Comparison of ENCODE assay signal across 11 cellular contexts in genomic region chr6:37867756-37868446, GRCh38. TPM values are rescaled to one million over a fixed set of nuclear protein-coding genes. Genes with fewer than 3 reads are reported as not detected.
A peak's percentile ranks its signal among the peaks of the same experiment; 100 is the strongest.
DNase-seq lines count a peak whose midpoint lies in the region; ATAC-seq and TF ChIP-seq lines count a peak whose summit lies in the region.
"Had no signal": no experiment of that assay in that cellular context is flagged by ENCODE, and none has a peak within 500 bp of the region (broad histone marks: within the 10 kb centered on the region; RNA-seq: fewer than 3 reads in every experiment).

No MANE protein-coding gene starts in this region.

- no peak overlapping the region for H2AFZ ChIP-seq in PC-9
- H2AFZ ChIP-seq in Karpas-422 (ENCODE audit: low read length) = no peak overlapping the region

- no peaks in the 10 kb centered on the region for H3K9me2 ChIP-seq in PC-9 (ENCODE audit: insufficient read depth)
- no peaks in the 10 kb centered on the region for H3K9me2 ChIP-seq in Karpas-422 (replicated peaks; ENCODE audit: insufficient read depth, low read length)

- intact Hi-C loops in CD8-positive, alpha-beta T cell (cut with DNase I, micrococcal nuclease) = no loop called here
- intact Hi-C loops in PC-9 (cut with micrococcal nuclease; ENCODE audit: unreplicated experiment) (no loop called here), left lung (cut with DNase I) (no loop called here), cardiac septum (cut with DNase I) (no loop called here)

- no TSS peak for BruUV-seq in PC-9 (replicated peaks; lab: Mats Ljungman, UMichigan)

- H3K4me2 ChIP-seq in PC-9 = peak overlapping the region; percentile 24
- no peak overlapping the region for H3K4me2 ChIP-seq in Karpas-422 (ENCODE audit: low read depth, low read length, poor library complexity, severe bottlenecking)

- H3K27me3 ChIP-seq in CD8-positive, alpha-beta T cell (ENCODE audit: insufficient read depth, low read length) = no peaks in the 10 kb centered on the region
- H3K27me3 ChIP-seq in PC-9 (ENCODE audit: insufficient read depth, low read depth) (no peaks in the 10 kb centered on the region), left lung (no peaks in the 10 kb centered on the region), Karpas-422 (ENCODE audit: low read length) (no peaks in the 10 kb centered on the region)
- H3K27me3 ChIP-seq: suprapubic skin had no signal

- H3K79me2 ChIP-seq in PC-9 (ENCODE audit: low read depth) (peaks cover 100% of the 10 kb centered on the region), Karpas-422 (ENCODE audit: low read length) (no peaks in the 10 kb centered on the region)

- POLR2A ChIA-PET in CD8-positive, alpha-beta T cell (lab: Charles Lee) = no interaction called here
- POLR2A ChIA-PET in PC-9 (lab: Charles Lee; ENCODE audit: unreplicated experiment) = interaction anchor here (0.6 kb wide), 1 partner anchor 835 kb away, joined by 16 read pairs; no protein-coding TSS in a partner anchor

- no peak for ATAC-seq in CD8-positive, alpha-beta T cell
- peak; percentile 62 for ATAC-seq in GM21723 (IDR thresholded peaks at IDR 0.05; ENCODE audit: unreplicated experiment)
- peak; percentile 46 for ATAC-seq in left lung
- no peak for ATAC-seq in HG02970 (IDR thresholded peaks at IDR 0.05; ENCODE audit: low FRiP score, unreplicated experiment)

- H3K27ac ChIP-seq in CD8-positive, alpha-beta T cell (ENCODE audit: low read depth, low read length) = no peak overlapping the region
- H3K27ac ChIP-seq in PC-9 = peak overlapping the region; percentile 34; the same call in 1 of the 2 replicates
- H3K27ac ChIP-seq in left lung = peak overlapping the region in 1 of 2 donors; percentile 41
- no peak overlapping the region for H3K27ac ChIP-seq in Karpas-422 (ENCODE audit: low read length)
- H3K27ac ChIP-seq: suprapubic skin had no signal

- no peaks in the 10 kb centered on the region for H3K27me3 Mint-ChIP-seq in CD8-positive, alpha-beta T cell (ENCODE audit: low read depth)

- H3K9me3 Mint-ChIP-seq in CD8-positive, alpha-beta T cell = peaks cover 9% of the 10 kb centered on the region

- peak overlapping the region; percentile 15 for H3K27ac Mint-ChIP-seq in CD8-positive, alpha-beta T cell

- H3K36me3 ChIP-seq in CD8-positive, alpha-beta T cell (ENCODE audit: insufficient read depth, low read length) = no peaks in the 10 kb centered on the region
- no peaks in the 10 kb centered on the region for H3K36me3 ChIP-seq in PC-9 (ENCODE audit: low read depth)
- H3K36me3 ChIP-seq in left lung = no peaks in the 10 kb centered on the region
- H3K36me3 ChIP-seq in Karpas-422 (ENCODE audit: insufficient read depth, low read length) = no peaks in the 10 kb centered on the region
- H3K36me3 ChIP-seq: suprapubic skin had no signal

- H3K4me3 Mint-ChIP-seq in CD8-positive, alpha-beta T cell = no peak overlapping the region

- H3F3A ChIP-seq in PC-9 (ENCODE audit: insufficient read depth, low read depth) = peaks cover 17% of the 10 kb centered on the region; the same call in 1 of the 2 replicates

- H3K4me1 ChIP-seq in CD8-positive, alpha-beta T cell (ENCODE audit: insufficient read depth, low read length) = peaks cover 33% of the 10 kb centered on the region
- H3K4me1 ChIP-seq in PC-9 (replicated peaks; ENCODE audit: insufficient read depth) (peaks cover 23% of the 10 kb centered on the region), left lung (peaks cover 8 to 56% of the 10 kb centered on the region in 2 donors), Karpas-422 (ENCODE audit: low read length) (no peaks in the 10 kb centered on the region)
- H3K4me1 ChIP-seq: Caco-2 had no signal

- no peak for TF ChIP-seq CTCF in CD8-positive, alpha-beta T cell (IDR thresholded peaks at IDR 0.05)
- TF ChIP-seq CTCF in PC-9 (conservative IDR thresholded peaks at IDR 0.05) = no peak
- TF ChIP-seq CTCF in left lung (IDR thresholded peaks at IDR 0.05) = no peak

- no peak overlapping the region for H3K4me3 ChIP-seq in CD8-positive, alpha-beta T cell (ENCODE audit: low read depth, low read length)
- H3K4me3 ChIP-seq in PC-9 = no peak overlapping the region
- no peak overlapping the region for H3K4me3 ChIP-seq in left lung
- H3K4me3 ChIP-seq in Karpas-422 (ENCODE audit: low read length) = no peak overlapping the region
- H3K4me3 ChIP-seq: suprapubic skin had no signal

- no peaks in the 10 kb centered on the region for H3K9me3 ChIP-seq in CD8-positive, alpha-beta T cell (ENCODE audit: low read length)
- H3K9me3 ChIP-seq in PC-9 (ENCODE audit: insufficient read depth, low read depth) (0 out of 2 replicates have a peak, but pooled peaks cover 4% of the 10 kb centered on the region), left lung (no peaks in the 10 kb centered on the region), Karpas-422 (ENCODE audit: low read length) (no peaks in the 10 kb centered on the region)
- H3K9me3 ChIP-seq: Caco-2, suprapubic skin had no signal

- H3K4me1 Mint-ChIP-seq in CD8-positive, alpha-beta T cell (ENCODE audit: low read depth) = peaks cover 67% of the 10 kb centered on the region

- no peak overlapping the region for H3K9ac ChIP-seq in Karpas-422 (ENCODE audit: low read length)

- H4K20me1 ChIP-seq in PC-9 (ENCODE audit: insufficient read depth) (peaks cover 77% of the 10 kb centered on the region), Karpas-422 (ENCODE audit: insufficient read depth, low read depth, low read length) (peaks cover 76% of the 10 kb centered on the region)

- CTCF ChIA-PET in CD8-positive, alpha-beta T cell (lab: Charles Lee) = no interaction called here
- CTCF ChIA-PET in PC-9 (lab: Charles Lee) = no interaction called here

- no peak for DNase-seq in CD8-positive, alpha-beta T cell
- no peak for DNase-seq in PC-9
- no peak for DNase-seq in left lung
- no peak for DNase-seq in cerebellar cortex (ENCODE audit: low spot score)
- no peak for DNase-seq in Karpas-422
- no peak for DNase-seq in cardiac septum (ENCODE audit: low spot score)
- DNase-seq: Caco-2, erythroblast had no signal

- H3K36me3 Mint-ChIP-seq in CD8-positive, alpha-beta T cell = peaks cover 26% of the 10 kb centered on the region

RNA-seq across cellular contexts. Expression of gene ZFAND3, which starts 48.4 kb away (rescaled TPM):
- total RNA-seq in CD8-positive, alpha-beta T cell = 10 to 100 TPM; 28.4 to 29.9 TPM
- total RNA-seq in PC-9 (2021) (37.9 and 46.8 TPM in 2 replicates), left lung (10 to 100 TPM; 65.9 TPM), cardiac septum (92.6 TPM)
- total RNA-seq in Karpas-422 (2014; rRNA removed; shearing (Covaris generic); ENCODE audit: low replicate concordance) = 4.0 and 6.6 TPM in 2 replicates

Comparison
In these comparisons a context has a peak if more than half of its experiments do, and no peak if none do; other contexts are left out.
1. ATAC-seq: peak in GM21723 (single experiment) and left lung (single experiment); none in CD8-positive, alpha-beta T cell (single experiment) and HG02970 (single experiment).